ENCODE assay signal across 1 cellular context in the genomic region with DNA sequence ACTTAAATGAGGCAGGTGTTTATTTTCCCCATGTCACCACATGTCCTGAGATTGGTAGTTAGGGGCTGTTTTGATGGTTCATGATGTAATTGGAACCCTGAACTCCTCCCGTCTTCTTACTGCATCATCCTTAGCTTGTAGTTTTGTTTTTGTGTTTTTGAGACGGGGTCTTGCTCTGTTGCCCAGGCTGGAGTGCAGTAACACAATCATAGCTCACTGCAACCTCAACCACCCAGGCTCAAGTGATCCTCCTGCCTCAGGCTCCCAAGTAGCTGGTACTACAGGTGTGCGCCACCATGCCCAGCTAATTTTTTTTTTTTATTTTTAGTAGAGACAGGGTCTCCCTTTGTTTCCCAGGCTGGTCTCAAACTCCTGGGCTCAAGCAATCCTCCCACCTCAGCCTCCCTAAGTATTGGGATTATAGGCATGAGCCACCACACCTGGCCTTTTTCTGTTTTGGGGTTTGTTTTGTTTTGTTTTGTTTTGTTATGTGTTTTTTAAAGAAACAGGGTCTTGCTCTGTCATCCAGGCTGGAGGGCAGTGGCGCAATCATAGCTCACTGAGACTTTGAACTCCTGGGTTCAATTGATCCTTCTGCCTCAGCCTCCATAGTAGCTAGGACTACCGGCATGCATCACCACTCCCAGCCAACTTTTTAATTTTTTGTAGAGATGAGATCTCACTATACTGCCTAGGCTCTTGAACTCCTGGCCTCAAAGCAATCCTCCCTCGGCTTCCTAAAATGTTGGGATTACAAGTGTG.
TF ChIP-seq lines count a peak whose summit lies in the region.

No MANE protein-coding gene starts in this region.

TF ChIP-seq in HepG2, 621 proteins besides CTCF, POLR2A, EP300 and RAD21 (continued from another document):
- TF ChIP-seq CEBPG (CRISPR knock-in tag; IDR thresholded peaks at IDR 0.05) (peak; percentile 50; the same call in 1 of the 2 replicates), CEBPB (IDR thresholded peaks at IDR 0.05; ENCODE audit: borderline replicate concordance, low read depth, low read length) (peak; percentile 61; the same call in 1 of the 2 replicates), HNF4A (CRISPR knock-in tag; IDR thresholded peaks at IDR 0.05) (peak; percentile 38; the same call in 1 of the 2 replicates)
- TF ChIP-seq, protein P1, sequence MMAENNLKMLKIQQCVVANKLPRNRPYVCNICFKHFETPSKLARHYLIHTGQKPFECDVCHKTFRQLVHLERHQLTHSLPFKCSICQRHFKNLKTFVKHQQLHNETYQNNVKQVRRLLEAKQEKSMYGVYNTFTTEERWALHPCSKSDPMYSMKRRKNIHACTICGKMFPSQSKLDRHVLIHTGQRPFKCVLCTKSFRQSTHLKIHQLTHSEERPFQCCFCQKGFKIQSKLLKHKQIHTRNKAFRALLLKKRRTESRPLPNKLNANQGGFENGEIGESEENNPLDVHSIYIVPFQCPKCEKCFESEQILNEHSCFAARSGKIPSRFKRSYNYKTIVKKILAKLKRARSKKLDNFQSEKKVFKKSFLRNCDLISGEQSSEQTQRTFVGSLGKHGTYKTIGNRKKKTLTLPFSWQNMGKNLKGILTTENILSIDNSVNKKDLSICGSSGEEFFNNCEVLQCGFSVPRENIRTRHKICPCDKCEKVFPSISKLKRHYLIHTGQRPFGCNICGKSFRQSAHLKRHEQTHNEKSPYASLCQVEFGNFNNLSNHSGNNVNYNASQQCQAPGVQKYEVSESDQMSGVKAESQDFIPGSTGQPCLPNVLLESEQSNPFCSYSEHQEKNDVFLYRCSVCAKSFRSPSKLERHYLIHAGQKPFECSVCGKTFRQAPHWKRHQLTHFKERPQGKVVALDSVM (CRISPR knock-in tag; IDR thresholded peaks at IDR 0.05) = peak; percentile 86
- TF ChIP-seq, protein P2, sequence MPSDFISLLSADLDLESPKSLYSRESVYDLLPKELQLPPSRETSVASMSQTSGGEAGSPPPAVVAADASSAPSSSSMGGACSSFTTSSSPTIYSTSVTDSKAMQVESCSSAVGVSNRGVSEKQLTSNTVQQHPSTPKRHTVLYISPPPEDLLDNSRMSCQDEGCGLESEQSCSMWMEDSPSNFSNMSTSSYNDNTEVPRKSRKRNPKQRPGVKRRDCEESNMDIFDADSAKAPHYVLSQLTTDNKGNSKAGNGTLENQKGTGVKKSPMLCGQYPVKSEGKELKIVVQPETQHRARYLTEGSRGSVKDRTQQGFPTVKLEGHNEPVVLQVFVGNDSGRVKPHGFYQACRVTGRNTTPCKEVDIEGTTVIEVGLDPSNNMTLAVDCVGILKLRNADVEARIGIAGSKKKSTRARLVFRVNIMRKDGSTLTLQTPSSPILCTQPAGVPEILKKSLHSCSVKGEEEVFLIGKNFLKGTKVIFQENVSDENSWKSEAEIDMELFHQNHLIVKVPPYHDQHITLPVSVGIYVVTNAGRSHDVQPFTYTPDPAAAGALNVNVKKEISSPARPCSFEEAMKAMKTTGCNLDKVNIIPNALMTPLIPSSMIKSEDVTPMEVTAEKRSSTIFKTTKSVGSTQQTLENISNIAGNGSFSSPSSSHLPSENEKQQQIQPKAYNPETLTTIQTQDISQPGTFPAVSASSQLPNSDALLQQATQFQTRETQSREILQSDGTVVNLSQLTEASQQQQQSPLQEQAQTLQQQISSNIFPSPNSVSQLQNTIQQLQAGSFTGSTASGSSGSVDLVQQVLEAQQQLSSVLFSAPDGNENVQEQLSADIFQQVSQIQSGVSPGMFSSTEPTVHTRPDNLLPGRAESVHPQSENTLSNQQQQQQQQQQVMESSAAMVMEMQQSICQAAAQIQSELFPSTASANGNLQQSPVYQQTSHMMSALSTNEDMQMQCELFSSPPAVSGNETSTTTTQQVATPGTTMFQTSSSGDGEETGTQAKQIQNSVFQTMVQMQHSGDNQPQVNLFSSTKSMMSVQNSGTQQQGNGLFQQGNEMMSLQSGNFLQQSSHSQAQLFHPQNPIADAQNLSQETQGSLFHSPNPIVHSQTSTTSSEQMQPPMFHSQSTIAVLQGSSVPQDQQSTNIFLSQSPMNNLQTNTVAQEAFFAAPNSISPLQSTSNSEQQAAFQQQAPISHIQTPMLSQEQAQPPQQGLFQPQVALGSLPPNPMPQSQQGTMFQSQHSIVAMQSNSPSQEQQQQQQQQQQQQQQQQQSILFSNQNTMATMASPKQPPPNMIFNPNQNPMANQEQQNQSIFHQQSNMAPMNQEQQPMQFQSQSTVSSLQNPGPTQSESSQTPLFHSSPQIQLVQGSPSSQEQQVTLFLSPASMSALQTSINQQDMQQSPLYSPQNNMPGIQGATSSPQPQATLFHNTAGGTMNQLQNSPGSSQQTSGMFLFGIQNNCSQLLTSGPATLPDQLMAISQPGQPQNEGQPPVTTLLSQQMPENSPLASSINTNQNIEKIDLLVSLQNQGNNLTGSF (CRISPR knock-in tag; IDR thresholded peaks at IDR 0.05) = no peak
